In genomic region chr7:8499128-8499527, GRCh38 we compare ENCODE assay signal across 27 cellular contexts.
"Had no signal": no experiment of that assay in that cellular context is flagged by ENCODE, and none has a peak within 500 bp of the region (broad histone marks: within the 10 kb centered on the region; RNA-seq: fewer than 3 reads in every experiment).

No MANE protein-coding gene starts in this region.

- H3K27me3 ChIP-seq: adrenal gland, body of pancreas, esophagus muscularis mucosa, foreskin keratinocyte, gastrocnemius medialis, heart left ventricle had no signal

- ATAC-seq: activated naive CD8-positive, alpha-beta T cell treated with anti-CD3 and anti-CD28 coated beads, Interleukin-2, amount 50 U/mL, for 24 hours; activated T-cell treated with anti-CD3 and anti-CD28 coated beads, Interleukin-2, amount 50 U/mL, for 4 hours; activated T-helper 17 cell treated with anti-CD3 and anti-CD28 coated beads, Interleukin-2, amount 50 U/mL, for 72 hours; body of pancreas; effector memory CD8-positive, alpha-beta T cell; foreskin keratinocyte; gastrocnemius medialis; heart left ventricle had no signal

- H3K4me3 ChIP-seq: adrenal gland, body of pancreas, esophagus muscularis mucosa, gastrocnemius medialis, heart left ventricle had no signal

- H3K27ac ChIP-seq: body of pancreas, esophagus muscularis mucosa, foreskin keratinocyte, gastrocnemius medialis, heart left ventricle had no signal

- H3K4me3 Mint-ChIP-seq: activated CD4-positive, alpha-beta memory T cell treated with anti-CD3 and anti-CD28 coated beads, Interleukin-2, amount 10 ng/mL, durations not matched to agents 7 days and 5 days; activated CD4-positive, alpha-beta T cell treated with anti-CD3 and anti-CD28 coated beads, Interleukin-2, amount 10 ng/mL, durations not matched to agents 7 days and 5 days; activated naive CD4-positive, alpha-beta T cell treated with anti-CD3 and anti-CD28 coated beads for 36 hours; activated naive CD4-positive, alpha-beta T cell treated with anti-CD3 and anti-CD28 coated beads, Interleukin-2, amount 50 U/mL, for 24 hours; activated naive CD8-positive, alpha-beta T cell treated with anti-CD3 and anti-CD28 coated beads for 36 hours; activated naive CD8-positive, alpha-beta T cell treated with anti-CD3 and anti-CD28 coated beads, Interleukin-2, amount 50 U/mL, for 24 hours; activated T-cell treated with anti-CD3 and anti-CD28 coated beads, Interleukin-2, amount 50 U/mL, for 4 hours; activated T-helper 17 cell treated with anti-CD3 and anti-CD28 coated beads, Interleukin-2, amount 50 U/mL, for 72 hours; effector memory CD8-positive, alpha-beta T cell had no signal

- H3K9me3 ChIP-seq: adrenal gland, body of pancreas, esophagus muscularis mucosa, gastrocnemius medialis, heart left ventricle had no signal

- H3K36me3 Mint-ChIP-seq: activated naive CD4-positive, alpha-beta T cell treated with anti-CD3 and anti-CD28 coated beads, Interleukin-2, amount 50 U/mL, for 24 hours; activated naive CD8-positive, alpha-beta T cell treated with anti-CD3 and anti-CD28 coated beads for 36 hours had no signal

- H3K9me3 Mint-ChIP-seq: activated CD4-positive, alpha-beta memory T cell treated with anti-CD3 and anti-CD28 coated beads, Interleukin-2, amount 10 ng/mL, durations not matched to agents 7 days and 5 days; activated CD4-positive, alpha-beta T cell treated with anti-CD3 and anti-CD28 coated beads, Interleukin-2, amount 10 ng/mL, durations not matched to agents 7 days and 5 days; activated naive CD4-positive, alpha-beta T cell treated with anti-CD3 and anti-CD28 coated beads for 36 hours; activated naive CD8-positive, alpha-beta T cell treated with anti-CD3 and anti-CD28 coated beads for 36 hours; activated naive CD8-positive, alpha-beta T cell treated with anti-CD3 and anti-CD28 coated beads, Interleukin-2, amount 50 U/mL, for 24 hours; activated T-cell treated with anti-CD3 and anti-CD28 coated beads, Interleukin-2, amount 50 U/mL, for 4 hours had no signal

- H3K27ac Mint-ChIP-seq: activated CD4-positive, alpha-beta memory T cell treated with anti-CD3 and anti-CD28 coated beads, Interleukin-2, amount 10 ng/mL, durations not matched to agents 7 days and 5 days; activated CD4-positive, alpha-beta T cell treated with anti-CD3 and anti-CD28 coated beads, Interleukin-2, amount 10 ng/mL, durations not matched to agents 7 days and 5 days; activated naive CD4-positive, alpha-beta T cell treated with anti-CD3 and anti-CD28 coated beads for 36 hours; activated naive CD4-positive, alpha-beta T cell treated with anti-CD3 and anti-CD28 coated beads, Interleukin-2, amount 50 U/mL, for 24 hours; activated naive CD8-positive, alpha-beta T cell treated with anti-CD3 and anti-CD28 coated beads for 36 hours; activated naive CD8-positive, alpha-beta T cell treated with anti-CD3 and anti-CD28 coated beads, Interleukin-2, amount 50 U/mL, for 24 hours; activated T-helper 17 cell treated with anti-CD3 and anti-CD28 coated beads, Interleukin-2, amount 50 U/mL, for 72 hours; effector memory CD8-positive, alpha-beta T cell had no signal

- H3K27me3 Mint-ChIP-seq: activated CD4-positive, alpha-beta memory T cell treated with anti-CD3 and anti-CD28 coated beads, Interleukin-2, amount 10 ng/mL, durations not matched to agents 7 days and 5 days; activated T-helper 17 cell treated with anti-CD3 and anti-CD28 coated beads, Interleukin-2, amount 50 U/mL, for 72 hours had no signal

- H3K4me1 ChIP-seq: body of pancreas, esophagus muscularis mucosa, foreskin keratinocyte, gastrocnemius medialis, heart left ventricle had no signal

- H3K36me3 ChIP-seq: adrenal gland, esophagus muscularis mucosa, gastrocnemius medialis, heart left ventricle had no signal

- DNase-seq: activated CD4-positive, alpha-beta memory T cell treated with anti-CD3 and anti-CD28 coated beads, Interleukin-2, amount 10 ng/mL, durations not matched to agents 7 days and 5 days; activated CD4-positive, alpha-beta T cell treated with anti-CD3 and anti-CD28 coated beads for 1 hour; activated CD4-positive, alpha-beta T cell treated with anti-CD3 and anti-CD28 coated beads for 4 hours; activated CD4-positive, alpha-beta T cell treated with anti-CD3 and anti-CD28 coated beads, Interleukin-2, amount 10 ng/mL, durations not matched to agents 7 days and 5 days; activated CD4-positive, alpha-beta T cell treated with anti-CD3 and anti-CD28 coated beads, Interleukin-2, amount 50 U/mL, for 4 hours; activated effector memory CD4-positive, alpha-beta T cell treated with Interleukin-2 at 50 U/mL for 16 hours; activated naive CD4-positive, alpha-beta T cell treated with anti-CD3 and anti-CD28 coated beads for 36 hours; activated naive CD8-positive, alpha-beta T cell treated with anti-CD3 and anti-CD28 coated beads for 36 hours; activated naive CD8-positive, alpha-beta T cell treated with anti-CD3 and anti-CD28 coated beads, Interleukin-2, amount 50 U/mL, for 24 hours; activated T-cell treated with anti-CD3 and anti-CD28 coated beads, Interleukin-2, amount 50 U/mL, for 4 hours; adrenal gland; amygdala; aorta; body of pancreas; cortex of kidney; dermis blood vessel endothelial cell; effector CD4-positive, alpha-beta T cell; effector memory CD8-positive, alpha-beta T cell; erythroblast; foreskin keratinocyte; gastrocnemius medialis; glutamatergic neuron; heart left ventricle; T-helper 2 cell had no signal

- H3K4me1 Mint-ChIP-seq: activated CD4-positive, alpha-beta memory T cell treated with anti-CD3 and anti-CD28 coated beads, Interleukin-2, amount 10 ng/mL, durations not matched to agents 7 days and 5 days; activated CD4-positive, alpha-beta T cell treated with anti-CD3 and anti-CD28 coated beads, Interleukin-2, amount 10 ng/mL, durations not matched to agents 7 days and 5 days; activated naive CD4-positive, alpha-beta T cell treated with anti-CD3 and anti-CD28 coated beads, Interleukin-2, amount 50 U/mL, for 24 hours; activated naive CD8-positive, alpha-beta T cell treated with anti-CD3 and anti-CD28 coated beads for 36 hours; activated naive CD8-positive, alpha-beta T cell treated with anti-CD3 and anti-CD28 coated beads, Interleukin-2, amount 50 U/mL, for 24 hours; activated T-helper 17 cell treated with anti-CD3 and anti-CD28 coated beads, Interleukin-2, amount 50 U/mL, for 72 hours had no signal
